Comparison of ENCODE assay signal across 13 cellular contexts in genomic region chr19:15900037-15900436, GRCh38. TPM values are rescaled to one million over a fixed set of nuclear protein-coding genes. Genes with fewer than 3 reads are reported as not detected.
A peak's percentile ranks its signal among the peaks of the same experiment; 100 is the strongest.
DNase-seq lines count a peak whose midpoint lies in the region; ATAC-seq and TF ChIP-seq lines count a peak whose summit lies in the region.
"Not testable (repeated sequence)": the region's sequence is repeated elsewhere in the genome, so short reads cannot be mapped to it uniquely, and the experiment has no call there.
"Had no signal": no experiment of that assay in that cellular context is flagged by ENCODE, and none has a peak within 500 bp of the region (broad histone marks: within the 10 kb centered on the region; RNA-seq: fewer than 3 reads in every experiment).

No MANE protein-coding gene starts in this region.

- TF ChIP-seq CTCF in activated CD8-positive, alpha-beta T cell treated with anti-CD3 and anti-CD28 coated beads for 36 hours (IDR thresholded peaks at IDR 0.05) = not testable (repeated sequence)

- H3K9me3 Mint-ChIP-seq in activated CD8-positive, alpha-beta T cell treated with anti-CD3 and anti-CD28 coated beads for 36 hours; activated naive CD4-positive, alpha-beta T cell treated with anti-CD3 and anti-CD28 coated beads, Interleukin-2, amount 10 ng/mL, durations not matched to agents 7 days and 5 days; stimulated activated naive CD8-positive, alpha-beta T cell treated with anti-CD3 and anti-CD28 coated beads, Interleukin-15, Interleukin-2, amounts not matched to agents 100 ng/mL and 50 ng/mL, for 24 hours: not testable (repeated sequence)

- H3K9me3 ChIP-seq in T-helper 17 cell (ENCODE audit: control insufficient read depth, low read length, poor library complexity, severe bottlenecking) = not testable (repeated sequence)

- peak; percentile 13 for DNase-seq in G401 (ENCODE audit: low spot score)
- not testable (repeated sequence) for DNase-seq in T-helper 17 cell; activated CD8-positive, alpha-beta T cell treated with anti-CD3 and anti-CD28 coated beads for 36 hours; activated naive CD4-positive, alpha-beta T cell treated with anti-CD3 and anti-CD28 coated beads, Interleukin-2, amount 10 ng/mL, durations not matched to agents 7 days and 5 days
- DNase-seq in cerebellar cortex (ENCODE audit: low spot score) = peak; percentile 16
- DNase-seq in kidney tubule cell (ENCODE audit: low spot score) = peak; percentile 46

- peaks cover 62% of the 10 kb centered on the region for H3K27me3 Mint-ChIP-seq in T-helper 17 cell
- H3K27me3 Mint-ChIP-seq in activated CD8-positive, alpha-beta T cell treated with anti-CD3 and anti-CD28 coated beads for 36 hours = peaks cover 21% of the 10 kb centered on the region
- peaks cover 49% of the 10 kb centered on the region for H3K27me3 Mint-ChIP-seq in activated naive CD4-positive, alpha-beta T cell treated with anti-CD3 and anti-CD28 coated beads, Interleukin-2, amount 10 ng/mL, durations not matched to agents 7 days and 5 days
- H3K27me3 Mint-ChIP-seq in stimulated activated naive CD8-positive, alpha-beta T cell treated with anti-CD3 and anti-CD28 coated beads, Interleukin-15, Interleukin-2, amounts not matched to agents 100 ng/mL and 50 ng/mL, for 24 hours = peaks cover 44% of the 10 kb centered on the region

- not testable (repeated sequence) for H3K36me3 Mint-ChIP-seq in T-helper 17 cell (ENCODE audit: low read depth); activated CD8-positive, alpha-beta T cell treated with anti-CD3 and anti-CD28 coated beads for 36 hours (ENCODE audit: low read depth); activated naive CD4-positive, alpha-beta T cell treated with anti-CD3 and anti-CD28 coated beads, Interleukin-2, amount 10 ng/mL, durations not matched to agents 7 days and 5 days; stimulated activated naive CD8-positive, alpha-beta T cell treated with anti-CD3 and anti-CD28 coated beads, Interleukin-15, Interleukin-2, amounts not matched to agents 100 ng/mL and 50 ng/mL, for 24 hours (ENCODE audit: low read depth)

- not testable (repeated sequence) for H3K27ac Mint-ChIP-seq in T-helper 17 cell; activated CD8-positive, alpha-beta T cell treated with anti-CD3 and anti-CD28 coated beads for 36 hours; activated naive CD4-positive, alpha-beta T cell treated with anti-CD3 and anti-CD28 coated beads, Interleukin-2, amount 10 ng/mL, durations not matched to agents 7 days and 5 days; stimulated activated naive CD8-positive, alpha-beta T cell treated with anti-CD3 and anti-CD28 coated beads, Interleukin-15, Interleukin-2, amounts not matched to agents 100 ng/mL and 50 ng/mL, for 24 hours

- H3K4me3 Mint-ChIP-seq in T-helper 17 cell = peak overlapping the region; percentile 65
- H3K4me3 Mint-ChIP-seq in activated CD8-positive, alpha-beta T cell treated with anti-CD3 and anti-CD28 coated beads for 36 hours = peak overlapping the region; percentile 72
- peak overlapping the region; percentile 29 for H3K4me3 Mint-ChIP-seq in activated naive CD4-positive, alpha-beta T cell treated with anti-CD3 and anti-CD28 coated beads, Interleukin-2, amount 10 ng/mL, durations not matched to agents 7 days and 5 days
- peak overlapping the region; percentile 70 for H3K4me3 Mint-ChIP-seq in stimulated activated naive CD8-positive, alpha-beta T cell treated with anti-CD3 and anti-CD28 coated beads, Interleukin-15, Interleukin-2, amounts not matched to agents 100 ng/mL and 50 ng/mL, for 24 hours

- CTCF ChIA-PET in activated CD8-positive, alpha-beta T cell treated with anti-CD3 and anti-CD28 coated beads for 36 hours (lab: Charles Lee) = interaction anchor here (0.6 to 1.3 kb wide), 2 partner anchors 141 to 268 kb away, joined by 3 to 4 read pairs; no protein-coding TSS in a partner anchor
- CTCF ChIA-PET in activated naive CD4-positive, alpha-beta T cell treated with anti-CD3 and anti-CD28 coated beads, Interleukin-2, amount 10 ng/mL, durations not matched to agents 7 days and 5 days (lab: Charles Lee) = not testable (repeated sequence)

- ATAC-seq in T-helper 17 cell; activated CD8-positive, alpha-beta T cell treated with anti-CD3 and anti-CD28 coated beads for 36 hours: not testable (repeated sequence)

- in situ Hi-C loops in G401 (cut with HindIII; ENCODE audit: low sequenced_read_pairs) = not testable (repeated sequence)

- POLR2A ChIA-PET in activated CD8-positive, alpha-beta T cell treated with anti-CD3 and anti-CD28 coated beads for 36 hours (lab: Charles Lee) = interaction anchor here (1.6 kb wide), 1 partner anchor 63 kb away, joined by 4 read pairs; no protein-coding TSS in a partner anchor

- intact Hi-C loops in activated CD8-positive, alpha-beta T cell treated with anti-CD3 and anti-CD28 coated beads for 36 hours (cut with micrococcal nuclease) = not testable (repeated sequence)

- H3K4me1 Mint-ChIP-seq in T-helper 17 cell; activated naive CD4-positive, alpha-beta T cell treated with anti-CD3 and anti-CD28 coated beads, Interleukin-2, amount 10 ng/mL, durations not matched to agents 7 days and 5 days; stimulated activated naive CD8-positive, alpha-beta T cell treated with anti-CD3 and anti-CD28 coated beads, Interleukin-15, Interleukin-2, amounts not matched to agents 100 ng/mL and 50 ng/mL, for 24 hours (ENCODE audit: low read depth): not testable (repeated sequence)
- H3K4me1 Mint-ChIP-seq in activated CD8-positive, alpha-beta T cell treated with anti-CD3 and anti-CD28 coated beads for 36 hours (ENCODE audit: low read depth) = peaks cover 13% of the 10 kb centered on the region

RNA-seq across cellular contexts. Expression of gene CYP4F2, which starts 2.2 kb away (rescaled TPM):
- total RNA-seq in G401 (2014; rRNA removed; shearing (Covaris generic)) = 2.3 and 6.3 TPM in 2 replicates
- total RNA-seq in T-helper 17 cell = not detected
- total RNA-seq in activated CD8-positive, alpha-beta T cell treated with anti-CD3 and anti-CD28 coated beads for 36 hours = under 1 TPM in 1 of 2 experiments, not detected in 1; 0.18 TPM
- total RNA-seq: Daoy, H7, HFFc6, OCI-LY7, Right ventricle myocardium inferior had no signal

RNA-seq across cellular contexts. Expression of gene CYP4F11, which starts 34.3 kb away (rescaled TPM):
- total RNA-seq in G401 (2014; rRNA removed; shearing (Covaris generic)) = 0.75 and 0.80 TPM in 2 replicates
- total RNA-seq in T-helper 17 cell = not detected
- total RNA-seq in activated CD8-positive, alpha-beta T cell treated with anti-CD3 and anti-CD28 coated beads for 36 hours = not detected
- total RNA-seq: GM12878, H7, HFFc6 had no signal

RNA-seq across cellular contexts. Expression of gene OR10H4, which starts 48.8 kb away (rescaled TPM):
- total RNA-seq in G401 (2014; rRNA removed; shearing (Covaris generic)) = not detected in 2 replicates
- total RNA-seq in T-helper 17 cell = not detected
- not detected for total RNA-seq in activated CD8-positive, alpha-beta T cell treated with anti-CD3 and anti-CD28 coated beads for 36 hours
- total RNA-seq: Daoy, GM12878, H7, HFFc6, OCI-LY7, Right ventricle myocardium inferior had no signal
